In genomic region chrX:65687367-65687766, GRCh38 we compare ENCODE assay signal across 16 cellular contexts. TPM values are rescaled to one million over a fixed set of nuclear protein-coding genes. Genes with fewer than 3 reads are reported as not detected.
DNase-seq lines count a peak whose midpoint lies in the region; ATAC-seq and TF ChIP-seq lines count a peak whose summit lies in the region.
"Had no signal": no experiment of that assay in that cellular context is flagged by ENCODE, and none has a peak within 500 bp of the region (broad histone marks: within the 10 kb centered on the region; RNA-seq: fewer than 3 reads in every experiment).

No MANE protein-coding gene starts in this region.

- peak overlapping the region; percentile 79 for H3K27ac Mint-ChIP-seq in HFFc6
- H3K27ac Mint-ChIP-seq in activated naive CD8-positive, alpha-beta T cell treated with anti-CD3 and anti-CD28 coated beads, Interleukin-2, amount 50 U/mL, for 24 hours = peak overlapping the region; percentile 99

- H3K4me1 Mint-ChIP-seq in HFFc6 (ENCODE audit: low read depth) = peaks cover 74% of the 10 kb centered on the region
- H3K4me1 Mint-ChIP-seq in activated naive CD8-positive, alpha-beta T cell treated with anti-CD3 and anti-CD28 coated beads, Interleukin-2, amount 50 U/mL, for 24 hours = peaks cover 97% of the 10 kb centered on the region

- no peak overlapping the region; a peak in 1 of 22 replicates for H3K9ac ChIP-seq in BLaER1 treated with 17β-estradiol and CSF1 and Interleukin-3, amounts not matched to agents 10 nM and 100 nM
- H3K9ac ChIP-seq: BLaER1 had no signal

- H3K4me2 ChIP-seq in BLaER1 treated with 17β-estradiol and CSF1 and Interleukin-3, amounts not matched to agents 10 nM and 100 nM = peak overlapping the region; percentile 34 to 96 (median 61); a peak in 21 of 22 replicates

- intact Hi-C loops in aorta (cut with DNase I) = no loop called here

- peak; percentile 58 for ATAC-seq in activated naive CD8-positive, alpha-beta T cell treated with anti-CD3 and anti-CD28 coated beads, Interleukin-2, amount 50 U/mL, for 24 hours
- no peak for ATAC-seq in aorta (ENCODE audit: low FRiP score)
- ATAC-seq: HCT116 had no signal

- DNase-seq in HFFc6 = no peak
- no peak for DNase-seq in activated naive CD8-positive, alpha-beta T cell treated with anti-CD3 and anti-CD28 coated beads, Interleukin-2, amount 50 U/mL, for 24 hours
- DNase-seq in aorta = no peak
- DNase-seq in D341Med (ENCODE audit: low spot score) = no peak
- DNase-seq in EL = no peak
- no peak for DNase-seq in effector CD8-positive, alpha-beta T cell (lab: John Stamatoyannopoulos, UW)
- DNase-seq: activated effector memory CD4-positive, alpha-beta T cell treated with Interleukin-2 at 50 U/mL for 16 hours; cerebellar nuclear complex; NCI-H1105 treated with DMSO at 0.1 percent for 48 hours; NCI-H510A; stimulated activated CD4-positive, alpha-beta T cell treated with anti-CD3 and anti-CD28 coated beads, Interleukin-1b, Interleukin-23, amount 100 ng/mL, for 48 hours; WERI-Rb-1 had no signal

- H3K27me3 Mint-ChIP-seq in HFFc6 (ENCODE audit: insufficient read depth) = no peaks in the 10 kb centered on the region
- H3K27me3 Mint-ChIP-seq in activated naive CD8-positive, alpha-beta T cell treated with anti-CD3 and anti-CD28 coated beads, Interleukin-2, amount 50 U/mL, for 24 hours = no peaks in the 10 kb centered on the region

- peaks cover 93 to 100% (median 99%) of the 10 kb centered on the region in 11 experiments for H4K20me1 ChIP-seq in BLaER1 treated with 17β-estradiol and CSF1 and Interleukin-3, amounts not matched to agents 10 nM and 100 nM

- TF ChIP-seq CTCF in HFFc6 (IDR thresholded peaks at IDR 0.05) (no peak), neutrophil (IDR thresholded peaks at IDR 0.05) (no peak)

- H3K4me3 Mint-ChIP-seq in HFFc6 = 0 out of 2 replicates have a peak overlapping the region, but pooled peaks have one; percentile 6
- peak overlapping the region; percentile 58 for H3K4me3 Mint-ChIP-seq in activated naive CD8-positive, alpha-beta T cell treated with anti-CD3 and anti-CD28 coated beads, Interleukin-2, amount 50 U/mL, for 24 hours

- H3K4me1 ChIP-seq in BLaER1 treated with 17β-estradiol and CSF1 and Interleukin-3, amounts not matched to agents 10 nM and 100 nM = peaks cover 55 to 98% (median 92%) of the 10 kb centered on the region in 10 experiments
- H3K4me1 ChIP-seq in neutrophil (ENCODE audit: control insufficient read depth in 1 of 2, insufficient read depth in 1 of 2, low read depth in 1 of 2, low read length in 1 of 2) = peaks cover 92 to 93% of the 10 kb centered on the region in 2 experiments
- peaks cover 0 to 6% of the 10 kb centered on the region in 2 donors for H3K4me1 ChIP-seq in aorta (ENCODE audit: control insufficient read depth in 1 of 2, insufficient read depth in 2 of 2, low read length in 2 of 2)

- H3K9me3 Mint-ChIP-seq in HFFc6 = no peaks in the 10 kb centered on the region
- H3K9me3 Mint-ChIP-seq in activated naive CD8-positive, alpha-beta T cell treated with anti-CD3 and anti-CD28 coated beads, Interleukin-2, amount 50 U/mL, for 24 hours = no peaks in the 10 kb centered on the region

- WGBS in aorta, 2 donors = 46 to 51% methylated on average over 3 of the region's 3 CpGs

- H3K36me3 Mint-ChIP-seq in HFFc6 (ENCODE audit: low read depth) = peaks cover 4% of the 10 kb centered on the region; the same call in 1 of the 2 replicates
- H3K36me3 Mint-ChIP-seq in activated naive CD8-positive, alpha-beta T cell treated with anti-CD3 and anti-CD28 coated beads, Interleukin-2, amount 50 U/mL, for 24 hours (ENCODE audit: low read depth) = peaks cover 47% of the 10 kb centered on the region

- peaks cover 0 to 31% (median 10%) of the 10 kb centered on the region in 11 experiments; a peak in 7 of 22 replicates for H3K27me3 ChIP-seq in BLaER1 treated with 17β-estradiol and CSF1 and Interleukin-3, amounts not matched to agents 10 nM and 100 nM
- H3K27me3 ChIP-seq in neutrophil (no peaks in the 10 kb centered on the region), aorta (ENCODE audit: control insufficient read depth in 1 of 2, insufficient read depth in 2 of 2, low read length in 1 of 2) (no peaks in the 10 kb centered on the region)

- no peaks in the 10 kb centered on the region for H3K9me3 ChIP-seq in BLaER1 treated with 17β-estradiol and CSF1 and Interleukin-3, amounts not matched to agents 10 nM and 100 nM (replicated peaks in 1 of 11)
- H3K9me3 ChIP-seq in neutrophil = no peaks in the 10 kb centered on the region
- no peaks in the 10 kb centered on the region for H3K9me3 ChIP-seq in aorta (ENCODE audit: control insufficient read depth, low read length)
- H3K9me3 ChIP-seq: BLaER1 had no signal

- peak overlapping the region in 5 of 11 experiments; percentile 14 to 59 (median 43); a peak in 9 of 22 replicates for H3K27ac ChIP-seq in BLaER1 treated with 17β-estradiol and CSF1 and Interleukin-3, amounts not matched to agents 10 nM and 100 nM
- peak overlapping the region; percentile 94 for H3K27ac ChIP-seq in neutrophil
- no peak overlapping the region for H3K27ac ChIP-seq in aorta (ENCODE audit: low read depth in 1 of 2, low read length in 2 of 2)
- H3K27ac ChIP-seq: BLaER1, WERI-Rb-1 had no signal

- H3K36me3 ChIP-seq in BLaER1 treated with 17β-estradiol and CSF1 and Interleukin-3, amounts not matched to agents 10 nM and 100 nM = peaks cover 6 to 67% (median 32%) of the 10 kb centered on the region in 11 experiments; a peak in 18 of 22 replicates
- H3K36me3 ChIP-seq in neutrophil (peaks cover 7% of the 10 kb centered on the region), aorta (ENCODE audit: control insufficient read depth in 1 of 2, insufficient read depth in 2 of 2, low read length in 1 of 2) (no peaks in the 10 kb centered on the region)
- H3K36me3 ChIP-seq: WERI-Rb-1 had no signal

- H3K4me3 ChIP-seq in BLaER1 treated with 17β-estradiol and CSF1 and Interleukin-3, amounts not matched to agents 10 nM and 100 nM = no peak overlapping the region
- H3K4me3 ChIP-seq in neutrophil (ENCODE audit: low read depth in 1 of 2, low read length in 1 of 2) (no peak overlapping the region), aorta (ENCODE audit: low read length in 2 of 2) (no peak overlapping the region)
- H3K4me3 ChIP-seq: BLaER1 had no signal

RNA-seq across cellular contexts. Expression of gene MSN, which starts 19.9 kb away (rescaled TPM):
- total RNA-seq in HFFc6 (2021; fragmentation: NEBNext Ultra II Directional; extraction: Animal tissue kit (Norgen Biotek cat#: 25700)) = 100 to 1,000 TPM; 410 to 540 (median 485) TPM
- total RNA-seq in aorta = 100 to 1,000 TPM; 374 to 532 TPM
- 100 to 1,000 TPM; 128 to 160 TPM for polyA plus RNA-seq in aorta
